Comparison of ENCODE assay signal across 27 cellular contexts in the genomic region with DNA sequence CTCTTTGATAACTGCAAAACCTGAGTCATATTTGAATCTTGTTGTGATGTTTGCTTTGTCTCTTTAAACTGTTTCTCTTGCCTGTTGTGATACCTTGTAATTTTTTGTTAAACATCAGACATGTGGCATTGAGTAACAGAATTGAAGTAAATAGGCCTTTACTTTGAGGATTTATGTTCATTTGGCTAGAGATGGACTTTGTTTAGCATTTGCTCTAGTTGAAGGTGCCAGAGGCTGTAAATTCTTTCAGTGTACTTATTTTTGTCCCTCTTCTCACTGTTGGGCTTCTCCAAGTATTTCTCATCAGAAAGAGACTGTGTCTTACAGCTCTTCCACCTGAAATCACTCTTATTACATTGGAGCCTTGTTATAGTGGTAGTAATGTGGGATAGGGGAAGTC.
"Had no signal": no experiment of that assay in that cellular context is flagged by ENCODE, and none has a peak within 500 bp of the region (broad histone marks: within the 10 kb centered on the region; RNA-seq: fewer than 3 reads in every experiment).

No MANE protein-coding gene starts in this region.

- DNase-seq: immature natural killer cell; kidney; left colon; left lung; lower lobe of right lung; mammary epithelial cell; mesenchymal stem cell; naive thymus-derived CD8-positive, alpha-beta T cell; ovary; posterior cingulate gyrus; retina; right cardiac atrium; stimulated activated CD4-positive, alpha-beta T cell treated with anti-CD3 and anti-CD28 coated beads, Interleukin-12 subunit alpha, Interleukin-12 subunit beta, amount 100 ng/mL, for 4 hours; stimulated activated CD4-positive, alpha-beta T cell treated with anti-CD3 and anti-CD28 coated beads, Interleukin-15, amount 100 ng/mL, for 24 hours; stimulated activated CD4-positive, alpha-beta T cell treated with anti-CD3 and anti-CD28 coated beads, Interleukin-2, amount 100 ng/mL, for 24 hours; stimulated activated CD4-positive, alpha-beta T cell treated with anti-CD3 and anti-CD28 coated beads, Interleukin-4, amount 100 ng/mL, for 1 hour; stimulated activated naive B cell treated with anti-CD40 and anti-IgM and Interleukin-4, amounts not matched to agents 10 μg/mL and 1 μg/mL and 100 μg/mL, for 72 hours; stimulated activated naive CD8-positive, alpha-beta T cell treated with anti-CD3 and anti-CD28 coated beads, Interleukin-15, Interleukin-2, amounts not matched to agents 100 U/mL and 50 U/mL, for 24 hours; stomach; testis; thyroid gland; transverse colon; upper lobe of left lung had no signal

- H3K36me3 Mint-ChIP-seq: immature natural killer cell; naive thymus-derived CD8-positive, alpha-beta T cell; stimulated activated naive B cell treated with anti-CD40 and anti-IgM and Interleukin-4, amounts not matched to agents 10 μg/mL and 1 μg/mL and 100 μg/mL, for 72 hours had no signal

- ATAC-seq: left colon; left lung; lower lobe of right lung; naive thymus-derived CD8-positive, alpha-beta T cell; right cardiac atrium; sciatic nerve; stimulated activated naive B cell treated with anti-CD40 and anti-IgM and Interleukin-4, amounts not matched to agents 10 μg/mL and 1 μg/mL and 100 μg/mL, for 72 hours; stimulated activated naive CD8-positive, alpha-beta T cell treated with anti-CD3 and anti-CD28 coated beads, Interleukin-15, Interleukin-2, amounts not matched to agents 100 U/mL and 50 U/mL, for 24 hours had no signal

- H3K4me1 ChIP-seq: left lung, lower lobe of right lung, prostate gland, stomach, testis, thyroid gland, transverse colon, upper lobe of left lung, vagina had no signal

- H3K4me1 Mint-ChIP-seq: immature natural killer cell; naive thymus-derived CD8-positive, alpha-beta T cell; stimulated activated naive B cell treated with anti-CD40 and anti-IgM and Interleukin-4, amounts not matched to agents 10 μg/mL and 1 μg/mL and 100 μg/mL, for 72 hours had no signal

- H3K27me3 ChIP-seq: left lung, ovary, stomach, testis, thyroid gland, transverse colon, upper lobe of left lung, vagina had no signal

- H3K4me3 ChIP-seq: left lung, lower lobe of right lung, ovary, prostate gland, skin epidermis, stomach, testis, thyroid gland, transverse colon, upper lobe of left lung, vagina had no signal

- H3K27me3 Mint-ChIP-seq: stimulated activated naive B cell treated with anti-CD40 and anti-IgM and Interleukin-4, amounts not matched to agents 10 μg/mL and 1 μg/mL and 100 μg/mL, for 72 hours had no signal

- H3K9me3 ChIP-seq: left lung, lower lobe of right lung, ovary, prostate gland, stomach, testis, thyroid gland, transverse colon, upper lobe of left lung, vagina had no signal

- H3K4me3 Mint-ChIP-seq: immature natural killer cell; naive thymus-derived CD8-positive, alpha-beta T cell; stimulated activated naive B cell treated with anti-CD40 and anti-IgM and Interleukin-4, amounts not matched to agents 10 μg/mL and 1 μg/mL and 100 μg/mL, for 72 hours had no signal

- H3K9me3 Mint-ChIP-seq: stimulated activated naive B cell treated with anti-CD40 and anti-IgM and Interleukin-4, amounts not matched to agents 10 μg/mL and 1 μg/mL and 100 μg/mL, for 72 hours had no signal

- H3K27ac Mint-ChIP-seq: immature natural killer cell; naive thymus-derived CD8-positive, alpha-beta T cell; stimulated activated naive B cell treated with anti-CD40 and anti-IgM and Interleukin-4, amounts not matched to agents 10 μg/mL and 1 μg/mL and 100 μg/mL, for 72 hours had no signal

- H3K36me3 ChIP-seq: left lung, lower lobe of right lung, ovary, prostate gland, stomach, thyroid gland, transverse colon, upper lobe of left lung, vagina had no signal

- H3K27ac ChIP-seq: left lung, lower lobe of right lung, ovary, prostate gland, skin epidermis, stomach, testis, thyroid gland, transverse colon, upper lobe of left lung had no signal
